ENCODE assay signal across 8 cellular contexts in the genomic region with DNA sequence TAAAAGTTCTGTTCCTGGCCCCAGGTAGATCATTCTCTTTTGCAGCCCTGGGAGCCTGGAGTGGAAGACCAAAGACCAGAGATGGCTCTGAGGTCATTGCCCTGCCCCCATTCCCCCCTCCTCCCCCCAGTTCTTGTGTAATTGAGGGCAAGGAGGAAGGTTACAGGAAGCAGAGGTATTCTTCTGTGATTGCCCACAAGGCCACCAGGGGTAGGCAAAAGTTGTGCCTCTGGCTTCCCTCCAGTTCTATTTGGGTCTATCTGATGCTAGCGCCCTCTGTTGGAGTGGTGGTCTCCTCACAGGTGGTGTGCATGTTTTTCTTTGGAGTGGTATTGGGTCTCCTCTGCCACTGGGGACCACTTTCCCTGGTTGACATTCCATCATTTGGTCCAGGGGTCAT. TPM values are rescaled to one million over a fixed set of nuclear protein-coding genes. Genes with fewer than 3 reads are reported as not detected.
DNase-seq lines count a peak whose midpoint lies in the region; ATAC-seq and TF ChIP-seq lines count a peak whose summit lies in the region.

No MANE protein-coding gene starts in this region.

- no peak for DNase-seq in activated CD4-positive, CD25-positive, alpha-beta regulatory T cell (lab: John Stamatoyannopoulos, UW)
- DNase-seq in T-helper 9 cell: peak; percentile 3
- DNase-seq in stimulated activated naive B cell treated with anti-CD40 and anti-IgM and Interleukin-4, amounts not matched to agents 10 μg/mL and 1 μg/mL and 100 μg/mL, for 72 hours: peak; percentile 9
- DNase-seq in cerebellar nuclear complex (lab: John Stamatoyannopoulos, UW): no peak
- DNase-seq in NCI-H446 treated with DMSO at 0.1 percent for 48 hours (lab: John Stamatoyannopoulos, UW): no peak
- no peak for DNase-seq in left ventricle myocardium inferior

- H3K36me3 ChIP-seq in left ventricle myocardium inferior: no peaks in the 10 kb centered on the region

- H3K4me1 Mint-ChIP-seq in stimulated activated naive B cell treated with anti-CD40 and anti-IgM and Interleukin-4, amounts not matched to agents 10 μg/mL and 1 μg/mL and 100 μg/mL, for 72 hours: peaks cover 0 to 3% of the 10 kb centered on the region in 2 donors

- H3K4me3 Mint-ChIP-seq in stimulated activated naive B cell treated with anti-CD40 and anti-IgM and Interleukin-4, amounts not matched to agents 10 μg/mL and 1 μg/mL and 100 μg/mL, for 72 hours: no peak overlapping the region

- H3K4me3 ChIP-seq in left ventricle myocardium inferior: no peak overlapping the region

- H3K36me3 Mint-ChIP-seq in stimulated activated naive B cell treated with anti-CD40 and anti-IgM and Interleukin-4, amounts not matched to agents 10 μg/mL and 1 μg/mL and 100 μg/mL, for 72 hours: no peaks in the 10 kb centered on the region

- TF ChIP-seq CTCF in left ventricle myocardium inferior (IDR thresholded peaks at IDR 0.05; ENCODE audit: borderline replicate concordance): no peak

- H3K27ac ChIP-seq in left ventricle myocardium inferior (replicated peaks): no peak overlapping the region

- H3K27ac Mint-ChIP-seq in stimulated activated naive B cell treated with anti-CD40 and anti-IgM and Interleukin-4, amounts not matched to agents 10 μg/mL and 1 μg/mL and 100 μg/mL, for 72 hours: no peak overlapping the region

- intact Hi-C loops in left ventricle myocardium inferior (cut with micrococcal nuclease): loop anchor here (5.0 kb wide), 1 partner anchor 473 kb away; no protein-coding TSS in a partner anchor

- peaks cover 3% of the 10 kb centered on the region for H3K9me3 ChIP-seq in left ventricle myocardium inferior (replicated peaks)

- H3K27me3 Mint-ChIP-seq in stimulated activated naive B cell treated with anti-CD40 and anti-IgM and Interleukin-4, amounts not matched to agents 10 μg/mL and 1 μg/mL and 100 μg/mL, for 72 hours: peaks cover 0 to 6% of the 10 kb centered on the region in 2 donors

- H3K4me1 ChIP-seq in left ventricle myocardium inferior: no peaks in the 10 kb centered on the region

- H3K9me3 Mint-ChIP-seq in stimulated activated naive B cell treated with anti-CD40 and anti-IgM and Interleukin-4, amounts not matched to agents 10 μg/mL and 1 μg/mL and 100 μg/mL, for 72 hours: no peaks in the 10 kb centered on the region

- H3K27me3 ChIP-seq in left ventricle myocardium inferior (ENCODE audit: low read depth): peaks cover 3% of the 10 kb centered on the region

- ATAC-seq in activated CD4-positive, CD25-positive, alpha-beta regulatory T cell treated with anti-CD3 and anti-CD28 coated beads, Interleukin-2, amount 50 U/mL, for 24 hours: peak; percentile 30 to 51
- ATAC-seq in esophagus mucosa: peak; percentile 43
- ATAC-seq in stimulated activated naive B cell treated with anti-CD40 and anti-IgM and Interleukin-4, amounts not matched to agents 10 μg/mL and 1 μg/mL and 100 μg/mL, for 72 hours (replicated peaks): peak; percentile 49 to 64

RNA-seq across cellular contexts. Expression of a gene that starts 41.2 kb away (rescaled TPM):
- total RNA-seq in esophagus mucosa (5.0 TPM), left ventricle myocardium inferior (10.0 TPM)

Comparison
In these comparisons a context has a peak if more than half of its experiments do, and no peak if none do; other contexts are left out.
1. DNase-seq: peak in T-helper 9 cell (single experiment) and stimulated activated naive B cell treated with anti-CD40 and anti-IgM and Interleukin-4, amounts not matched to agents 10 μg/mL and 1 μg/mL and 100 μg/mL, for 72 hours (single experiment); none in activated CD4-positive, CD25-positive, alpha-beta regulatory T cell (0 of 4), cerebellar nuclear complex (0 of 2), NCI-H446 treated with DMSO at 0.1 percent for 48 hours (single experiment) and left ventricle myocardium inferior (single experiment).
2. Peak in every context shown above with its lines, with median percentiles within 50 percentile points of each other: ATAC-seq.